25 cellular contexts compared by ENCODE assay signal in the genomic region with DNA sequence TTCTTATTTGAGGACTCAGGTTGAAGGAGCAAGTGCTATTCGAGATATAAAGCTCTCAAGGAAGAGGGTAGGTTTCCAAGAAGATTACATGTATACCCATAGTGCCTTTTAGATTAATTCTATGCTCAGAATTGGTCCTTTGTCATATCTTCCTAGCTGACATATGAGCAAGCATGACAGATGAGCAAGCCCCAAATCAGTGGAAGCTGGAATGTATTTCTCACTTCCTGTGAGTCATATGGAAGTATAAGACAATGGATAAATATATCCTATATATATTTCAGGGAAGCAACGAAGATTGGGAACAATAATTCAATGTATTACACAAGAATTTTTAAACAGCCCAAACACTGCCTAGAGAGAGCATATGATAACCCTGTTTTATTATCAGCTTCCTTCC.
DNase-seq lines count a peak whose midpoint lies in the region; ATAC-seq, FAIRE-seq and TF ChIP-seq lines count a peak whose summit lies in the region.
"Had no signal": no experiment of that assay in that cellular context is flagged by ENCODE, and none has a peak within 500 bp of the region (broad histone marks: within the 10 kb centered on the region; RNA-seq: fewer than 3 reads in every experiment).

No MANE protein-coding gene starts in this region.

- TF ChIP-seq CTCF in A673 (conservative IDR thresholded peaks at IDR 0.05; ENCODE audit: low read depth, low read length) (no peak), astrocyte of the spinal cord (IDR thresholded peaks at IDR 0.05; ENCODE audit: low read depth, low read length) (no peak)

- H3K4me3 ChIP-seq in A673 (ENCODE audit: low read depth, low read length, poor library complexity, severe bottlenecking) = no peak overlapping the region
- no peak overlapping the region for H3K4me3 ChIP-seq in astrocyte of the spinal cord (ENCODE audit: low read depth, low read length)
- H3K4me3 ChIP-seq: colonic mucosa had no signal

- peaks cover 17% of the 10 kb centered on the region for H3K9me3 Mint-ChIP-seq in stimulated activated effector memory CD8-positive, alpha-beta T cell treated with anti-CD3 and anti-CD28 coated beads, Interleukin-12 subunit alpha, Interleukin-12 subunit beta, amount 100 ng/mL, for 72 hours
- H3K9me3 Mint-ChIP-seq: activated naive CD4-positive, alpha-beta T cell treated with anti-CD3 and anti-CD28 coated beads, Interleukin-2, amount 50 U/mL, for 24 hours; activated T-cell treated with anti-CD3 and anti-CD28 coated beads, Interleukin-2, amount 50 U/mL, for 4 hours; nephron progenitor cell; WTC11 had no signal

- in situ Hi-C loops in astrocyte of the spinal cord (cut with HindIII; ENCODE audit: low sequenced_read_pairs) = no loop called here

- no peaks in the 10 kb centered on the region for H3K4me1 ChIP-seq in A673 (ENCODE audit: insufficient read depth, low read length, poor library complexity, severe bottlenecking)
- H3K4me1 ChIP-seq: colonic mucosa had no signal

- no peak overlapping the region for H3K27ac ChIP-seq in A673 (ENCODE audit: low read depth, low read length, poor library complexity, severe bottlenecking)
- H3K27ac ChIP-seq: C4-2B, colonic mucosa, HL-60 had no signal

- no peaks in the 10 kb centered on the region for H3K36me3 Mint-ChIP-seq in stimulated activated effector memory CD8-positive, alpha-beta T cell treated with anti-CD3 and anti-CD28 coated beads, Interleukin-12 subunit alpha, Interleukin-12 subunit beta, amount 100 ng/mL, for 72 hours
- H3K36me3 Mint-ChIP-seq: activated naive CD4-positive, alpha-beta T cell treated with anti-CD3 and anti-CD28 coated beads, Interleukin-2, amount 50 U/mL, for 24 hours; mesothelial cell of epicardium; WTC11 had no signal

- no peaks in the 10 kb centered on the region for H3K36me3 ChIP-seq in A673 (ENCODE audit: insufficient read depth, low read length, poor library complexity, severe bottlenecking)
- H3K36me3 ChIP-seq: colonic mucosa had no signal

- FAIRE-seq in HTR-8/SVneo (lab: Jason Lieb, UNC) = no peak
- FAIRE-seq: urothelium cell line had no signal

- no peaks in the 10 kb centered on the region for H3K4me1 Mint-ChIP-seq in stimulated activated effector memory CD8-positive, alpha-beta T cell treated with anti-CD3 and anti-CD28 coated beads, Interleukin-12 subunit alpha, Interleukin-12 subunit beta, amount 100 ng/mL, for 72 hours
- H3K4me1 Mint-ChIP-seq: activated naive CD4-positive, alpha-beta T cell treated with anti-CD3 and anti-CD28 coated beads, Interleukin-2, amount 50 U/mL, for 24 hours; endodermal cell; mesothelial cell of epicardium; nephron progenitor cell; T-helper 17 cell; WTC11 had no signal

- CTCF ChIA-PET in A673 (lab: Charles Lee) = no interaction called here

- intact Hi-C loops in A673 (cut with micrococcal nuclease; ENCODE audit: unreplicated experiment) = no loop called here

- H3K27ac Mint-ChIP-seq in stimulated activated effector memory CD8-positive, alpha-beta T cell treated with anti-CD3 and anti-CD28 coated beads, Interleukin-12 subunit alpha, Interleukin-12 subunit beta, amount 100 ng/mL, for 72 hours = no peak overlapping the region
- H3K27ac Mint-ChIP-seq: activated naive CD4-positive, alpha-beta T cell treated with anti-CD3 and anti-CD28 coated beads, Interleukin-2, amount 50 U/mL, for 24 hours; endodermal cell; mesothelial cell of epicardium; nephron progenitor cell; T-helper 17 cell; WTC11 had no signal

- no TSS peak for BruUV-seq in A673 (replicated peaks; lab: Mats Ljungman, UMichigan)

- peak; percentile 10 for DNase-seq in A673 (ENCODE audit: low spot score)
- peak; percentile 12 for DNase-seq in HTR-8/SVneo (ENCODE audit: insufficient read length, low spot score)
- DNase-seq in astrocyte of the spinal cord (ENCODE audit: low read depth, low spot score) = peak; percentile 40
- peak; percentile 7 for DNase-seq in glomerular visceral epithelial cell (ENCODE audit: extremely low spot score)
- DNase-seq in NCI-H1694 (lab: John Stamatoyannopoulos, UW) = no peak
- no peak for DNase-seq in stimulated activated effector memory CD8-positive, alpha-beta T cell treated with anti-CD3 and anti-CD28 coated beads, Interleukin-12 subunit alpha, Interleukin-12 subunit beta, amount 100 ng/mL, for 72 hours (ENCODE audit: low spot score in 2 of 2)
- DNase-seq in KG1 (lab: John Stamatoyannopoulos, UW) = no peak
- DNase-seq: activated T-cell treated with anti-CD3 and anti-CD28 coated beads, Interleukin-2, amount 50 U/mL, for 4 hours; colonic mucosa; endodermal cell; KBM-7; left colon; NCI-H1105; NCI-H510A treated with DMSO at 0.1 percent for 48 hours; nephron progenitor cell; SHP77 treated with DMSO at 0.1 percent for 48 hours; stimulated activated CD4-positive, alpha-beta T cell treated with anti-CD3 and anti-CD28 coated beads, Interleukin-4, amount 100 ng/mL, for 4 hours; T-helper 17 cell had no signal

- H3K4me3 Mint-ChIP-seq in stimulated activated effector memory CD8-positive, alpha-beta T cell treated with anti-CD3 and anti-CD28 coated beads, Interleukin-12 subunit alpha, Interleukin-12 subunit beta, amount 100 ng/mL, for 72 hours = no peak overlapping the region
- H3K4me3 Mint-ChIP-seq: activated naive CD4-positive, alpha-beta T cell treated with anti-CD3 and anti-CD28 coated beads, Interleukin-2, amount 50 U/mL, for 24 hours; activated T-cell treated with anti-CD3 and anti-CD28 coated beads, Interleukin-2, amount 50 U/mL, for 4 hours; endodermal cell; mesothelial cell of epicardium; nephron progenitor cell; T-helper 17 cell; WTC11 had no signal

- no peaks in the 10 kb centered on the region for H3K9me3 ChIP-seq in A673 (ENCODE audit: low read depth, low read length, poor library complexity, severe bottlenecking)
- H3K9me3 ChIP-seq: colonic mucosa had no signal

- POLR2A ChIA-PET in A673 (lab: Charles Lee; ENCODE audit: low non-redundant PET) = no interaction called here

- ATAC-seq in GM18873 (IDR thresholded peaks at IDR 0.05; ENCODE audit: low FRiP score, unreplicated experiment) = no peak
- ATAC-seq in stimulated activated effector memory CD8-positive, alpha-beta T cell treated with anti-CD3 and anti-CD28 coated beads, Interleukin-12 subunit alpha, Interleukin-12 subunit beta, amount 100 ng/mL, for 72 hours = no peak
- ATAC-seq: activated T-cell treated with anti-CD3 and anti-CD28 coated beads, Interleukin-2, amount 50 U/mL, for 4 hours; left colon; T-helper 17 cell; WTC11 had no signal

- H3K27me3 ChIP-seq in A673 (replicated peaks; ENCODE audit: insufficient read depth, low read depth, low read length, poor library complexity) = no peaks in the 10 kb centered on the region
- H3K27me3 ChIP-seq: colonic mucosa had no signal

Comparison
In these comparisons a context has a peak if more than half of its experiments do, and no peak if none do; other contexts are left out.
1. DNase-seq: peak in A673 (single experiment), HTR-8/SVneo (single experiment), astrocyte of the spinal cord (single experiment) and glomerular visceral epithelial cell (single experiment); none in NCI-H1694 (single experiment), stimulated activated effector memory CD8-positive, alpha-beta T cell treated with anti-CD3 and anti-CD28 coated beads, Interleukin-12 subunit alpha, Interleukin-12 subunit beta, amount 100 ng/mL, for 72 hours (0 of 2) and KG1 (single experiment).